ENCODE assay signal across 9 cellular contexts in genomic region chr7:76512941-76513816, GRCh38. TPM values are rescaled to one million over a fixed set of nuclear protein-coding genes. Genes with fewer than 3 reads are reported as not detected.
DNase-seq lines count a peak whose midpoint lies in the region; ATAC-seq and TF ChIP-seq lines count a peak whose summit lies in the region.
"Had no signal": no experiment of that assay in that cellular context is flagged by ENCODE, and none has a peak within 500 bp of the region (broad histone marks: within the 10 kb centered on the region; RNA-seq: fewer than 3 reads in every experiment).

No MANE protein-coding gene starts in this region.

- H3K4me1 Mint-ChIP-seq in activated CD4-positive, alpha-beta T cell treated with anti-CD3 and anti-CD28 coated beads, Interleukin-2, amount 10 ng/mL, durations not matched to agents 24 days and 14 days = peaks cover 2% of the 10 kb centered on the region

- H3K9ac ChIP-seq in Loucy (ENCODE audit: low read depth, low read length, poor library complexity, severe bottlenecking) = no peak overlapping the region

- TF ChIP-seq CTCF in Loucy (conservative IDR thresholded peaks at IDR 0.05; ENCODE audit: low read length) = peak; percentile 33; the same call in 1 of the 2 replicates
- peak; percentile 18 for TF ChIP-seq CTCF in epithelial cell of esophagus (IDR thresholded peaks at IDR 0.05; ENCODE audit: insufficient read depth, low read depth, low read length, missing control alignments)

- no peaks in the 10 kb centered on the region for H3K9me3 Mint-ChIP-seq in activated CD4-positive, alpha-beta T cell treated with anti-CD3 and anti-CD28 coated beads, Interleukin-2, amount 10 ng/mL, durations not matched to agents 24 days and 14 days
- H3K9me3 Mint-ChIP-seq: CD4-positive, alpha-beta T cell had no signal

- ATAC-seq in sciatic nerve (peak; percentile 27), HG02852 (IDR thresholded peaks at IDR 0.05; ENCODE audit: unreplicated experiment) (no peak)

- H3K4me3 ChIP-seq in Loucy (ENCODE audit: low read length, poor library complexity, severe bottlenecking) (no peak overlapping the region), epithelial cell of esophagus (ENCODE audit: low read length) (no peak overlapping the region)

- H3K9me3 ChIP-seq in Loucy (ENCODE audit: insufficient read depth, low read depth, low read length) = no peaks in the 10 kb centered on the region

- no peak overlapping the region for H3K27ac Mint-ChIP-seq in activated CD4-positive, alpha-beta T cell treated with anti-CD3 and anti-CD28 coated beads, Interleukin-2, amount 10 ng/mL, durations not matched to agents 24 days and 14 days
- H3K27ac Mint-ChIP-seq: CD4-positive, alpha-beta T cell had no signal

- H3K9me2 ChIP-seq in Loucy (replicated peaks; ENCODE audit: low read depth, low read length) = no peaks in the 10 kb centered on the region

- intact Hi-C loops in activated CD4-positive, alpha-beta T cell treated with anti-CD3 and anti-CD28 coated beads, Interleukin-2, amount 10 ng/mL, durations not matched to agents 24 days and 14 days (cut with micrococcal nuclease) = no loop called here
- intact Hi-C loops in sciatic nerve (cut with DNase I) = no loop called here

- H3K79me2 ChIP-seq in Loucy (ENCODE audit: insufficient read depth, low read length) = no peaks in the 10 kb centered on the region

- no peaks in the 10 kb centered on the region for H3K36me3 Mint-ChIP-seq in activated CD4-positive, alpha-beta T cell treated with anti-CD3 and anti-CD28 coated beads, Interleukin-2, amount 10 ng/mL, durations not matched to agents 24 days and 14 days (ENCODE audit: low read depth)

- H3K27me3 Mint-ChIP-seq in activated CD4-positive, alpha-beta T cell treated with anti-CD3 and anti-CD28 coated beads, Interleukin-2, amount 10 ng/mL, durations not matched to agents 24 days and 14 days = no peaks in the 10 kb centered on the region
- H3K27me3 Mint-ChIP-seq: CD4-positive, alpha-beta T cell had no signal

- DNase-seq in activated CD4-positive, alpha-beta T cell treated with anti-CD3 and anti-CD28 coated beads, Interleukin-2, amount 10 ng/mL, durations not matched to agents 24 days and 14 days = peak; percentile 54
- no peak for DNase-seq in activated CD4-positive, alpha-beta T cell treated with anti-CD3 and anti-CD28 coated beads for 48 hours
- no peak for DNase-seq in epithelial cell of esophagus (ENCODE audit: low read depth)
- DNase-seq in sciatic nerve (ENCODE audit: low spot score) = peak; percentile 53
- DNase-seq in NCI-H345 (lab: John Stamatoyannopoulos, UW) = no peak
- no peak for DNase-seq in NCI-H1105 (lab: John Stamatoyannopoulos, UW)

- H3K4me3 Mint-ChIP-seq in activated CD4-positive, alpha-beta T cell treated with anti-CD3 and anti-CD28 coated beads, Interleukin-2, amount 10 ng/mL, durations not matched to agents 24 days and 14 days = no peak overlapping the region
- H3K4me3 Mint-ChIP-seq: CD4-positive, alpha-beta T cell had no signal

- H3K4me1 ChIP-seq in Loucy (ENCODE audit: insufficient read depth, low read length, poor library complexity, severe bottlenecking) = peaks cover 2% of the 10 kb centered on the region

- no peaks in the 10 kb centered on the region for H3K36me3 ChIP-seq in Loucy (ENCODE audit: insufficient read depth, low read length)

- no peaks in the 10 kb centered on the region for H3K27me3 ChIP-seq in Loucy (ENCODE audit: insufficient read depth, low read length, poor library complexity, severe bottlenecking)

- H3F3A ChIP-seq in Loucy (ENCODE audit: low read depth) = no peaks in the 10 kb centered on the region

- H3K4me2 ChIP-seq in Loucy (ENCODE audit: low read depth, low read length, poor library complexity, severe bottlenecking) = no peak overlapping the region

- H2AFZ ChIP-seq in Loucy (ENCODE audit: low read length) = no peak overlapping the region

- no peaks in the 10 kb centered on the region for H4K20me1 ChIP-seq in Loucy (ENCODE audit: insufficient read depth, low read length, poor library complexity, severe bottlenecking)

RNA-seq across cellular contexts. Expression of gene UPK3B, which starts 2.8 kb away (rescaled TPM):
- 1.1 and 1.2 TPM in 2 replicates for total RNA-seq in activated CD4-positive, alpha-beta T cell treated with anti-CD3 and anti-CD28 coated beads, Interleukin-2, amount 10 ng/mL, durations not matched to agents 24 days and 14 days
- total RNA-seq in sciatic nerve = 3.7 TPM

RNA-seq across cellular contexts. Expression of gene SPDYE16, which starts 29.9 kb away (rescaled TPM):
- total RNA-seq in activated CD4-positive, alpha-beta T cell treated with anti-CD3 and anti-CD28 coated beads, Interleukin-2, amount 10 ng/mL, durations not matched to agents 24 days and 14 days = 0.47 TPM in 1 of 2 replicates, not detected in the other
- total RNA-seq in sciatic nerve = 1.9 TPM

RNA-seq across cellular contexts. Expression of gene DTX2, which starts 51.7 kb away (rescaled TPM):
- 23.7 and 26.3 TPM in 2 replicates for total RNA-seq in activated CD4-positive, alpha-beta T cell treated with anti-CD3 and anti-CD28 coated beads, Interleukin-2, amount 10 ng/mL, durations not matched to agents 24 days and 14 days
- 41.2 TPM for total RNA-seq in sciatic nerve

Comparison
In these comparisons a context has a peak if more than half of its experiments do, and no peak if none do; other contexts are left out.
1. DNase-seq: peak in activated CD4-positive, alpha-beta T cell treated with anti-CD3 and anti-CD28 coated beads, Interleukin-2, amount 10 ng/mL, durations not matched to agents 24 days and 14 days (single experiment) and sciatic nerve (single experiment); none in activated CD4-positive, alpha-beta T cell treated with anti-CD3 and anti-CD28 coated beads for 48 hours (single experiment), epithelial cell of esophagus (single experiment), NCI-H345 (single experiment) and NCI-H1105 (single experiment).